10 cellular contexts compared by ENCODE assay signal in the genomic region with DNA sequence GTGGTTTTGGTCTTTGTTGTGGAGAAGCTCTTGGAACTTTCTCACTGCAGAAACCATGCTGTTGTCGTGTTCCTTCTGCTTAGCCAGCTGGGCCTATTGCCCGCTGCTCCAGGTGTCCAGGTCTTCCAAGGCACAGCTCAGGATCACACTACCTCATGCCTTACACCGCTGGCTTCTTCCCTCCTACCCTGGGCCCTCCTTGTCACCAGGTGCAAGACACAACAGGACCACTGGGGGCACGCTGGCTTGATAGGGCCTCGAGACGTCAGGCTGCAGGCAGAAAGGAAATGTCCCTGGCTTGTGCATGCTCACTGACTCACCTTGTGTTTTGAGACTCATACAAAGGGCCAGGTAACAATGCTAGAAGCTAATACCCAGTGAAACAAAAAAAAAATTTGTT. TPM values are rescaled to one million over a fixed set of nuclear protein-coding genes. Genes with fewer than 3 reads are reported as not detected.
DNase-seq lines count a peak whose midpoint lies in the region; ATAC-seq, FAIRE-seq and TF ChIP-seq lines count a peak whose summit lies in the region.
"Had no signal": no experiment of that assay in that cellular context is flagged by ENCODE, and none has a peak within 500 bp of the region (broad histone marks: within the 10 kb centered on the region; RNA-seq: fewer than 3 reads in every experiment).

No MANE protein-coding gene starts in this region.

- no peaks in the 10 kb centered on the region for H3K27me3 ChIP-seq in pancreas
- H3K27me3 ChIP-seq: SJSA1 had no signal

- DNase-seq in stimulated activated CD4-positive, alpha-beta T cell treated with anti-CD3 and anti-CD28 coated beads, Interleukin-15, amount 100 ng/mL, for 24 hours = peak; percentile 47
- DNase-seq in stimulated activated CD4-positive, alpha-beta T cell treated with anti-CD3 and anti-CD28 coated beads, Interleukin-4, amount 100 ng/mL, for 24 hours = no peak
- DNase-seq in pancreas = no peak
- no peak for DNase-seq in kidney glomerular epithelial cell (lab: John Stamatoyannopoulos, UW)
- no peak for DNase-seq in cerebellum (ENCODE audit: low spot score)
- no peak for DNase-seq in NCI-H187 (lab: John Stamatoyannopoulos, UW)

- H3K27me3 Mint-ChIP-seq in activated T-helper 17 cell treated with anti-CD3 and anti-CD28 coated beads, Interleukin-2, amount 50 U/mL, for 72 hours = no peaks in the 10 kb centered on the region

- H3K27ac Mint-ChIP-seq in activated T-helper 17 cell treated with anti-CD3 and anti-CD28 coated beads, Interleukin-2, amount 50 U/mL, for 72 hours = no peak overlapping the region

- no peaks in the 10 kb centered on the region for H3K36me3 Mint-ChIP-seq in activated T-helper 17 cell treated with anti-CD3 and anti-CD28 coated beads, Interleukin-2, amount 50 U/mL, for 72 hours (ENCODE audit: low read depth)

- no peak for TF ChIP-seq CTCF in pancreas (IDR thresholded peaks at IDR 0.05)

- no peak overlapping the region for H3K4me3 ChIP-seq in pancreas
- H3K4me3 ChIP-seq: SJSA1 had no signal

- no peaks in the 10 kb centered on the region for H3K9me3 Mint-ChIP-seq in activated T-helper 17 cell treated with anti-CD3 and anti-CD28 coated beads, Interleukin-2, amount 50 U/mL, for 72 hours

- FAIRE-seq in pancreas (lab: Jason Lieb, UNC) = no peak
- FAIRE-seq: endothelial cell of umbilical vein had no signal

- no peaks in the 10 kb centered on the region for H3K9me3 ChIP-seq in pancreas
- H3K9me3 ChIP-seq: SJSA1 had no signal

- no peaks in the 10 kb centered on the region for H3K36me3 ChIP-seq in pancreas
- H3K36me3 ChIP-seq: SJSA1 had no signal

- intact Hi-C loops in pancreas (cut with DNase I) = no loop called here

- 63 to 70% methylated on average over 6 of the region's 6 CpGs for WGBS in pancreas, 2 donors

- ATAC-seq in HG03159 (IDR thresholded peaks at IDR 0.05; ENCODE audit: unreplicated experiment) = peak; percentile 91
- peak; percentile 69 for ATAC-seq in activated T-helper 17 cell treated with anti-CD3 and anti-CD28 coated beads, Interleukin-2, amount 50 U/mL, for 72 hours (replicated peaks)
- no peak for ATAC-seq in pancreas

- no peak overlapping the region for H3K27ac ChIP-seq in pancreas
- H3K27ac ChIP-seq: SJSA1 had no signal

- no peaks in the 10 kb centered on the region for H3K4me1 Mint-ChIP-seq in activated T-helper 17 cell treated with anti-CD3 and anti-CD28 coated beads, Interleukin-2, amount 50 U/mL, for 72 hours

- H3K4me3 Mint-ChIP-seq in activated T-helper 17 cell treated with anti-CD3 and anti-CD28 coated beads, Interleukin-2, amount 50 U/mL, for 72 hours = no peak overlapping the region

- H3K4me1 ChIP-seq in pancreas = no peaks in the 10 kb centered on the region
- H3K4me1 ChIP-seq: SJSA1 had no signal

RNA-seq across cellular contexts. Expression of gene PAQR9, which starts 32.3 kb away (rescaled TPM):
- not detected for total RNA-seq in activated T-helper 17 cell treated with anti-CD3 and anti-CD28 coated beads, Interleukin-2, amount 50 U/mL, for 72 hours
- total RNA-seq in pancreas (under 1 TPM in 1 of 6 donors, not detected in 5; 0.13 TPM), cerebellum (1.4 TPM)
- polyA plus RNA-seq in pancreas = not detected
- total RNA-seq: endothelial cell of umbilical vein, SJSA1 had no signal
- polyA plus RNA-seq: endothelial cell of umbilical vein had no signal

RNA-seq across cellular contexts. Expression of gene PCOLCE2, which starts 42.3 kb away (rescaled TPM):
- under 1 TPM in 1 of 2 donors, not detected in 1; 0.74 TPM for total RNA-seq in activated T-helper 17 cell treated with anti-CD3 and anti-CD28 coated beads, Interleukin-2, amount 50 U/mL, for 72 hours
- total RNA-seq in pancreas (1 to 10 TPM in 2 of 6 donors, under 1 TPM in 4; 0.23 to 2.3 (median 0.61) TPM), cerebellum (12.6 TPM)
- 1 to 10 TPM in 1 of 2 donors, under 1 TPM in 1; 0.68 to 2.5 TPM for polyA plus RNA-seq in pancreas
- total RNA-seq: endothelial cell of umbilical vein had no signal
- polyA plus RNA-seq: endothelial cell of umbilical vein had no signal

Comparison
In these comparisons a context has a peak if more than half of its experiments do, and no peak if none do; other contexts are left out.
1. ATAC-seq: peak in HG03159 (single experiment) and activated T-helper 17 cell treated with anti-CD3 and anti-CD28 coated beads, Interleukin-2, amount 50 U/mL, for 72 hours (single experiment); none in pancreas (0 of 4).